1 cellular context compared by ENCODE assay signal in genomic region chr21:34320006-34320405, GRCh38.
A peak's percentile ranks its signal among the peaks of the same experiment; 100 is the strongest.
TF ChIP-seq lines count a peak whose summit lies in the region.

No MANE protein-coding gene starts in this region.

TF ChIP-seq in IMR-90, 13 proteins besides CTCF, POLR2A, EP300 and RAD21:
- no peak for TF ChIP-seq MAZ (IDR thresholded peaks at IDR 0.05; ENCODE audit: borderline replicate concordance, low read depth, low read length)
- 0 out of 2 replicates have a peak, but pooled peaks have one; percentile 19 for TF ChIP-seq CEBPB (IDR thresholded peaks at IDR 0.05; ENCODE audit: low read depth, low read length)
